In the genomic region with DNA sequence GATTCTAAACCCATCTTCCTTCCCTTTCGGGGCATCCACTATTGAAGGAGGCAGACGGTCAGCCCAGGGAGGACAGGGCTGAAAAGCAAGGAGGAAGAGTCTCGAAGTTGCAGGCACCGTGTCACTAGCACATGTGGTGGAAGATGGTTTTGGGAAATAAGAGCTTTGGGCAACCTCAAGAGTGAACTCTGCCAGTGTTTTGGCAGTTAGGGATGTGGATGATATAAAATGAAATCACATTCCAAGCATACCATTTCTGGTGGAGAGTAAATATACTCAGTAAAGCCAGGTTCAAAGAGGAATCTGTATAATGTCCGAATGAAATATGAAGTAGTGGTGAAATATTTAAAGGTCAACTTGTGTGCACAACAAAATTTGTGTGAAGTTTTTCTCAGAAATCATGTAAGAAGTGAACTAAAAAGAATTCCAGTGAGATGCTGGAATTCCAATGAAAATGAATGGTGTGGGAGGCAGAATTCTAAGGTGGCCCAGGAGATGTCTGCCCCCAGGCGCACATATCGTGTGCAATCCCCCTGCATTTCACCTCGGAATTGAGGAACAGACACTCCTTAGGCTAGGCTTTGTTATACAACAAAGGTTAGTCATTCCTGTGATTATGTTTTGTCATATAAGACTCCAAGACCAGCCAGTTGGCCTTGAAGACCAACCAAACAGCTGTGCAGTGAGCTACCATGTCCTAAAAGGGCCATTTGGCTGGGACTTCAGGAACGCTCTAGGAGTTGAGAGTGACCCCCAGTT, we compare ENCODE assay signal across 17 cellular contexts.
DNase-seq lines count a peak whose midpoint lies in the region; ATAC-seq and TF ChIP-seq lines count a peak whose summit lies in the region.
"Had no signal": no experiment of that assay in that cellular context is flagged by ENCODE, and none has a peak within 500 bp of the region (broad histone marks: within the 10 kb centered on the region; RNA-seq: fewer than 3 reads in every experiment).

No MANE protein-coding gene starts in this region.

- H3K4me2 ChIP-seq in neural progenitor cell = peak overlapping the region; percentile 7

- peaks cover 11% of the 10 kb centered on the region for H3K4me1 ChIP-seq in neural progenitor cell

- peaks cover 6% of the 10 kb centered on the region for H3K27me3 Mint-ChIP-seq in neural progenitor cell (ENCODE audit: insufficient read depth, low read depth)

- H3K4me3 Mint-ChIP-seq in neural progenitor cell = no peak overlapping the region
- H3K4me3 Mint-ChIP-seq: activated CD8-positive, alpha-beta memory T cell treated with anti-CD3 and anti-CD28 coated beads, Interleukin-2, amount 10 ng/mL, durations not matched to agents 7 days and 5 days; WTC11 had no signal

- H3K36me3 Mint-ChIP-seq in neural progenitor cell = no peaks in the 10 kb centered on the region
- H3K36me3 Mint-ChIP-seq: activated CD8-positive, alpha-beta memory T cell treated with anti-CD3 and anti-CD28 coated beads, Interleukin-2, amount 10 ng/mL, durations not matched to agents 7 days and 5 days; WTC11 had no signal

- no peak for ATAC-seq in GM18858 (IDR thresholded peaks at IDR 0.05; ENCODE audit: unreplicated experiment)
- ATAC-seq: activated CD8-positive, alpha-beta memory T cell treated with anti-CD3 and anti-CD28 coated beads, Interleukin-2, amount 10 ng/mL, durations not matched to agents 7 days and 5 days; WTC11 had no signal

- DNase-seq in AG20443 (ENCODE audit: low spot score) (peak; percentile 64), choroid plexus epithelial cell (ENCODE audit: low read depth) (peak; percentile 56), neural progenitor cell (ENCODE audit: low spot score) (no peak), SIG-M5 treated with dmso at 0.1 percent for 504 hours (lab: John Stamatoyannopoulos, UW; ENCODE audit: unreplicated experiment) (no peak), HK-2 (ENCODE audit: unreplicated experiment) (no peak), NCI-H524 (lab: John Stamatoyannopoulos, UW) (no peak)
- DNase-seq: activated CD8-positive, alpha-beta memory T cell treated with anti-CD3 and anti-CD28 coated beads, Interleukin-2, amount 10 ng/mL, durations not matched to agents 7 days and 5 days; activated naive CD4-positive, alpha-beta T cell; effector memory CD4-positive, alpha-beta T cell; foreskin melanocyte; NCI-H1092; SW 1271 had no signal

- no peak overlapping the region for H3K9ac ChIP-seq in neural progenitor cell

- no peaks in the 10 kb centered on the region for H3K79me2 ChIP-seq in neural progenitor cell (ENCODE audit: low read depth)

- peaks cover 33% of the 10 kb centered on the region for H3K4me1 Mint-ChIP-seq in neural progenitor cell
- H3K4me1 Mint-ChIP-seq: activated CD8-positive, alpha-beta memory T cell treated with anti-CD3 and anti-CD28 coated beads, Interleukin-2, amount 10 ng/mL, durations not matched to agents 7 days and 5 days had no signal

- H3K9me3 Mint-ChIP-seq in neural progenitor cell = peaks cover 5% of the 10 kb centered on the region
- H3K9me3 Mint-ChIP-seq: WTC11 had no signal

- no peaks in the 10 kb centered on the region for H3K9me3 ChIP-seq in neural progenitor cell (ENCODE audit: low read depth)

- H3K4me3 ChIP-seq in choroid plexus epithelial cell (ENCODE audit: low read depth, low read length) = no peak overlapping the region
- H3K4me3 ChIP-seq in neural progenitor cell = no peak overlapping the region

- H3K27me3 ChIP-seq in neural progenitor cell = no peaks in the 10 kb centered on the region

- no peak overlapping the region for H3K27ac ChIP-seq in neural progenitor cell
- H3K27ac ChIP-seq: C4-2B had no signal

- TF ChIP-seq CTCF in choroid plexus epithelial cell (conservative IDR thresholded peaks at IDR 0.05; ENCODE audit: low read depth, low read length) = no peak
- no peak for TF ChIP-seq CTCF in neural progenitor cell (IDR thresholded peaks at IDR 0.05)

- no peaks in the 10 kb centered on the region for H3F3A ChIP-seq in neural progenitor cell (ENCODE audit: low read depth)

- H3K27ac Mint-ChIP-seq in neural progenitor cell = no peak overlapping the region
- H3K27ac Mint-ChIP-seq: activated CD8-positive, alpha-beta memory T cell treated with anti-CD3 and anti-CD28 coated beads, Interleukin-2, amount 10 ng/mL, durations not matched to agents 7 days and 5 days; progenitor cell of endocrine pancreas; WTC11 had no signal

- no peak for TF ChIP-seq EP300 in Ishikawa (IDR thresholded peaks at IDR 0.05; ENCODE audit: borderline replicate concordance)

- H4K20me1 ChIP-seq in neural progenitor cell (ENCODE audit: low read depth) = no peaks in the 10 kb centered on the region

- TF ChIP-seq RAD21 in Ishikawa (IDR thresholded peaks at IDR 0.05; ENCODE audit: low read depth) = no peak

- H2AFZ ChIP-seq in neural progenitor cell (replicated peaks) = peak overlapping the region; percentile 18

- no peaks in the 10 kb centered on the region for H3K36me3 ChIP-seq in neural progenitor cell

TF ChIP-seq in Ishikawa, 13 proteins besides CTCF, POLR2A, EP300 and RAD21:
- TF ChIP-seq EGR1 (IDR thresholded peaks at IDR 0.05) (no peak), TEAD4 (IDR thresholded peaks at IDR 0.05) (peak; percentile 62)
TF ChIP-seq in Ishikawa: peak in this region for 1.

Comparison
In these comparisons a context has a peak if more than half of its experiments do, and no peak if none do; other contexts are left out.
1. DNase-seq: peak in AG20443 (single experiment) and choroid plexus epithelial cell (single experiment); none in neural progenitor cell (single experiment), SIG-M5 treated with dmso at 0.1 percent for 504 hours (single experiment), HK-2 (single experiment) and NCI-H524 (0 of 2).